ENCODE assay signal across 26 cellular contexts in genomic region chr6:39005774-39006173, GRCh38. TPM values are rescaled to one million over a fixed set of nuclear protein-coding genes. Genes with fewer than 3 reads are reported as not detected.
DNase-seq lines count a peak whose midpoint lies in the region; ATAC-seq and TF ChIP-seq lines count a peak whose summit lies in the region.
"Had no signal": no experiment of that assay in that cellular context is flagged by ENCODE, and none has a peak within 500 bp of the region (broad histone marks: within the 10 kb centered on the region; RNA-seq: fewer than 3 reads in every experiment).

No MANE protein-coding gene starts in this region.

- peaks cover 6% of the 10 kb centered on the region for H3K4me1 ChIP-seq in body of pancreas
- H3K4me1 ChIP-seq: breast epithelium, left lung, SJSA1, suprapubic skin had no signal

- H3K27ac ChIP-seq in body of pancreas (no peak overlapping the region), WERI-Rb-1 (no peak overlapping the region)
- H3K27ac ChIP-seq: 22Rv1, breast epithelium, C4-2B, left lung, SJSA1, suprapubic skin had no signal

- TF ChIP-seq POLR2A in body of pancreas (IDR thresholded peaks at IDR 0.05): no peak

- ATAC-seq in body of pancreas: no peak
- ATAC-seq: left lung; sciatic nerve; stimulated activated effector memory CD8-positive, alpha-beta T cell treated with anti-CD3 and anti-CD28 coated beads, Interleukin-12 subunit alpha, Interleukin-12 subunit beta, amount 100 ng/mL, for 72 hours had no signal

- H3K4me3 ChIP-seq in body of pancreas (no peak overlapping the region), WERI-Rb-1 (ENCODE audit: low read depth, low read length) (no peak overlapping the region)
- H3K4me3 ChIP-seq: breast epithelium, left lung, SJSA1, suprapubic skin had no signal

- no peak for TF ChIP-seq CTCF in body of pancreas (IDR thresholded peaks at IDR 0.05)
- no peak for TF ChIP-seq CTCF in WERI-Rb-1 (IDR thresholded peaks at IDR 0.05; ENCODE audit: low read depth, low read length)

- 31 to 41% methylated on average over 3 of the region's 3 CpGs for WGBS in body of pancreas, 2 donors

- H3K36me3 ChIP-seq in body of pancreas (replicated peaks in 1 of 2; ENCODE audit: insufficient read depth in 1 of 2, low read depth in 2 of 2): no peaks in the 10 kb centered on the region
- H3K36me3 ChIP-seq in WERI-Rb-1: no peaks in the 10 kb centered on the region
- H3K36me3 ChIP-seq: breast epithelium, left lung, SJSA1, suprapubic skin had no signal

- DNase-seq in DMS 273 (lab: John Stamatoyannopoulos, UW; ENCODE audit: unreplicated experiment): peak; percentile 24
- DNase-seq in DMS 273 treated with DMSO at 0.1 percent for 48 hours (lab: John Stamatoyannopoulos, UW): no peak
- peak; percentile 66 for DNase-seq in NCI-H1092 (lab: John Stamatoyannopoulos, UW)
- peak; percentile 44 for DNase-seq in NCI-H446 treated with DMSO at 0.1 percent for 48 hours (lab: John Stamatoyannopoulos, UW)
- DNase-seq in body of pancreas: peak; percentile 38 to 77 (median 71)
- no peak for DNase-seq in H4 (ENCODE audit: low spot score)
- DNase-seq in NOMO-1 treated with dmso at 0.1 percent for 144 hours (lab: John Stamatoyannopoulos, UW; ENCODE audit: unreplicated experiment): no peak
- DNase-seq in WERI-Rb-1: no peak
- DNase-seq: activated CD4-positive, alpha-beta memory T cell treated with anti-CD3 and anti-CD28 coated beads for 36 hours; activated CD8-positive, alpha-beta memory T cell treated with anti-CD3 and anti-CD28 coated beads, Interleukin-2, amount 50 U/mL, for 4 hours; activated naive CD4-positive, alpha-beta T cell treated with anti-CD3 and anti-CD28 coated beads, Interleukin-2, amount 10 ng/mL, durations not matched to agents 7 days and 5 days; amniotic stem cell; GOT3; left lung; mesendoderm; stimulated activated CD4-positive, alpha-beta T cell treated with anti-CD3 and anti-CD28 coated beads, Interleukin-12 subunit alpha, Interleukin-12 subunit beta, amount 100 ng/mL, for 4 hours; stimulated activated CD4-positive, alpha-beta T cell treated with anti-CD3 and anti-CD28 coated beads, Interleukin-4, amount 100 ng/mL, for 24 hours had no signal

- H3K27me3 ChIP-seq in body of pancreas: no peaks in the 10 kb centered on the region
- no peaks in the 10 kb centered on the region for H3K27me3 ChIP-seq in WERI-Rb-1 (ENCODE audit: insufficient read depth, low read depth, severe bottlenecking)

- intact Hi-C loops in body of pancreas (cut with DNase I): no loop called here

- H3K9me3 ChIP-seq in body of pancreas (no peaks in the 10 kb centered on the region), WERI-Rb-1 (ENCODE audit: severe bottlenecking) (no peaks in the 10 kb centered on the region)
- H3K9me3 ChIP-seq: breast epithelium, left lung, SJSA1, suprapubic skin had no signal

RNA-seq across cellular contexts. Expression of gene GLP1R, which starts 42.8 kb away (rescaled TPM):
- total RNA-seq in body of pancreas: 1 to 10 TPM; 5.7 to 6.9 TPM
- not detected in 2 replicates for total RNA-seq in H4 (2014; rRNA removed; shearing (Covaris generic))
- total RNA-seq: glomerular endothelial cell; SJSA1; T-helper 1 cell treated with Interleukin-12 subunit alpha and Interleukin-12 subunit beta and Interleukin-4 antibody, amounts not matched to agents 30 ng/mL and 1 ng/mL, for 36 hours had no signal

Comparison
In these comparisons a context has a peak if more than half of its experiments do, and no peak if none do; other contexts are left out.
1. DNase-seq: peak in DMS 273 (single experiment), NCI-H1092 (single experiment), NCI-H446 treated with DMSO at 0.1 percent for 48 hours (single experiment) and body of pancreas (4 of 4); none in DMS 273 treated with DMSO at 0.1 percent for 48 hours (single experiment), H4 (single experiment), NOMO-1 treated with dmso at 0.1 percent for 144 hours (single experiment) and WERI-Rb-1 (single experiment).